Comparison of ENCODE assay signal across 11 cellular contexts in the genomic region with DNA sequence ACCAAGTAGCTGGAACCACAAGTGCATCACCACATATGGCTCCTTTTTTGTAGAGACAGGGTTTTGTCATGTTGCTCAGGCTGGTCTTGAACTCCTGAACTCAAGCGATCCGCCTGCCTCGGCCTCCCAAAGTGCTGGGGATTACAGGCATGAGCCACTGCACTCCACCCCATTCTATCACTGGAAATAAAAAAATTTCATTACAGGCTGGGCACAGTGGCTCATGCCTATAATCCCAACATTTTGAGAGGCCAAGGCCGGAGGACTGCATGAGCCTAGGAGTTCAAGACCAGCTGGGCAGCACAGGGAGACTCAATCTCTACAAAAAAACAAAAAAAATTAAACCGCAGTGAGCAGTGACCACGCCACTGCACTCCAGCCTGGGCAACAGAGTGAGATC.
"Had no signal": no experiment of that assay in that cellular context is flagged by ENCODE, and none has a peak within 500 bp of the region (broad histone marks: within the 10 kb centered on the region; RNA-seq: fewer than 3 reads in every experiment).

No MANE protein-coding gene starts in this region.

- H3K27ac ChIP-seq: GM23248 had no signal

- FAIRE-seq: H1, H54 had no signal

- ATAC-seq: GM23338, HCT116 had no signal

- H3K9ac ChIP-seq: GM23248 had no signal

- DNase-seq: GM23248, GOT3, H7, H9, HCEC 1CT, HFFc6 had no signal

- H3K9me3 ChIP-seq: HAP-1 had no signal

- H3K4me3 Mint-ChIP-seq: GM23338, H9, HFFc6 had no signal

- H3K4me2 ChIP-seq: GM23338 had no signal

- H3K9me3 Mint-ChIP-seq: GM23338, H9, HFFc6 had no signal

- H3K4me3 ChIP-seq: GM23248, GM23338, HAP-1 had no signal

- H3K27ac Mint-ChIP-seq: GM23338, H9, HFFc6 had no signal

- H2AFZ ChIP-seq: GM23248, GM23338 had no signal
